In genomic region chr9:33289936-33290246, GRCh38 we compare ENCODE assay signal across 8 cellular contexts. TPM values are rescaled to one million over a fixed set of nuclear protein-coding genes. Genes with fewer than 3 reads are reported as not detected.
DNase-seq lines count a peak whose midpoint lies in the region; ATAC-seq lines count a peak whose summit lies in the region.

No MANE protein-coding gene starts in this region.

- H3K27me3 Mint-ChIP-seq in activated CD8-positive, alpha-beta memory T cell treated with anti-CD3 and anti-CD28 coated beads, Interleukin-2, amount 10 ng/mL, durations not matched to agents 7 days and 5 days: peaks cover 2% of the 10 kb centered on the region
- no peaks in the 10 kb centered on the region for H3K27me3 Mint-ChIP-seq in activated T-helper 1 cell treated with anti-CD3 and anti-CD28 coated beads, Interleukin-12 subunit alpha, Interleukin-12 subunit beta, Interleukin-2, Interleukin-4 antibody, amounts not matched to agents 30 ng/mL and 10 ng/mL and 1 ng/mL, durations not matched to agents 14 hours and 24 hours and 36 hours (ENCODE audit: insufficient read depth)

- no peaks in the 10 kb centered on the region for H3K9me3 ChIP-seq in stomach smooth muscle (ENCODE audit: control insufficient read depth in 2 of 2, low read length in 2 of 2)

- peak overlapping the region; percentile 99 for H3K27ac ChIP-seq in stomach smooth muscle (ENCODE audit: low read length)

- H3K36me3 Mint-ChIP-seq in activated CD8-positive, alpha-beta memory T cell treated with anti-CD3 and anti-CD28 coated beads, Interleukin-2, amount 10 ng/mL, durations not matched to agents 7 days and 5 days: peaks cover 40% of the 10 kb centered on the region
- peaks cover 25% of the 10 kb centered on the region for H3K36me3 Mint-ChIP-seq in activated T-helper 1 cell treated with anti-CD3 and anti-CD28 coated beads, Interleukin-12 subunit alpha, Interleukin-12 subunit beta, Interleukin-2, Interleukin-4 antibody, amounts not matched to agents 30 ng/mL and 10 ng/mL and 1 ng/mL, durations not matched to agents 14 hours and 24 hours and 36 hours (ENCODE audit: low read depth)

- H3K9me3 Mint-ChIP-seq in activated CD8-positive, alpha-beta memory T cell treated with anti-CD3 and anti-CD28 coated beads, Interleukin-2, amount 10 ng/mL, durations not matched to agents 7 days and 5 days (ENCODE audit: low read depth): no peaks in the 10 kb centered on the region
- no peaks in the 10 kb centered on the region for H3K9me3 Mint-ChIP-seq in activated T-helper 1 cell treated with anti-CD3 and anti-CD28 coated beads, Interleukin-12 subunit alpha, Interleukin-12 subunit beta, Interleukin-2, Interleukin-4 antibody, amounts not matched to agents 30 ng/mL and 10 ng/mL and 1 ng/mL, durations not matched to agents 14 hours and 24 hours and 36 hours

- H3K4me3 ChIP-seq in iPS-11a (ENCODE audit: low read depth, low read length) (peak overlapping the region; percentile 97), stomach smooth muscle (ENCODE audit: low read length in 2 of 2) (peak overlapping the region; percentile 99)

- no peak for DNase-seq in activated CD8-positive, alpha-beta memory T cell treated with anti-CD3 and anti-CD28 coated beads, Interleukin-2, amount 10 ng/mL, durations not matched to agents 7 days and 5 days
- no peak for DNase-seq in activated CD8-positive, alpha-beta memory T cell treated with anti-CD3 and anti-CD28 coated beads for 24 hours
- no peak for DNase-seq in activated T-helper 1 cell treated with anti-CD3 and anti-CD28 coated beads, Interleukin-12 subunit alpha, Interleukin-12 subunit beta, Interleukin-2, Interleukin-4 antibody, amounts not matched to agents 30 ng/mL and 10 ng/mL and 1 ng/mL, durations not matched to agents 14 hours and 24 hours and 36 hours (ENCODE audit: low spot score)
- no peak for DNase-seq in NOMO-1 (lab: John Stamatoyannopoulos, UW; ENCODE audit: unreplicated experiment in 2 of 2)
- DNase-seq in NCI-H526 treated with DMSO at 0.1 percent for 48 hours (lab: John Stamatoyannopoulos, UW): no peak
- DNase-seq in midbrain (lab: John Stamatoyannopoulos, UW): no peak

- intact Hi-C loops in activated T-helper 1 cell treated with anti-CD3 and anti-CD28 coated beads, Interleukin-12 subunit alpha, Interleukin-12 subunit beta, Interleukin-2, Interleukin-4 antibody, amounts not matched to agents 30 ng/mL and 10 ng/mL and 1 ng/mL, durations not matched to agents 14 hours and 24 hours and 36 hours (cut with micrococcal nuclease): loop anchor here (1.0 to 5.0 kb wide), 12 partner anchors 16 to 759 kb away; partner anchors contain the start of genes APTX, B4GALT1, BAG1 and DNAJA1

- peaks cover 57% of the 10 kb centered on the region for H3K4me1 Mint-ChIP-seq in activated CD8-positive, alpha-beta memory T cell treated with anti-CD3 and anti-CD28 coated beads, Interleukin-2, amount 10 ng/mL, durations not matched to agents 7 days and 5 days
- peaks cover 50% of the 10 kb centered on the region for H3K4me1 Mint-ChIP-seq in activated T-helper 1 cell treated with anti-CD3 and anti-CD28 coated beads, Interleukin-12 subunit alpha, Interleukin-12 subunit beta, Interleukin-2, Interleukin-4 antibody, amounts not matched to agents 30 ng/mL and 10 ng/mL and 1 ng/mL, durations not matched to agents 14 hours and 24 hours and 36 hours (ENCODE audit: low read depth)

- peak overlapping the region; percentile 99 to 100 for H3K9ac ChIP-seq in stomach smooth muscle (ENCODE audit: low read length in 2 of 2)

- ATAC-seq in activated CD8-positive, alpha-beta memory T cell treated with anti-CD3 and anti-CD28 coated beads, Interleukin-2, amount 10 ng/mL, durations not matched to agents 7 days and 5 days: no peak

- peak overlapping the region; percentile 100 for H3K27ac Mint-ChIP-seq in activated CD8-positive, alpha-beta memory T cell treated with anti-CD3 and anti-CD28 coated beads, Interleukin-2, amount 10 ng/mL, durations not matched to agents 7 days and 5 days
- peak overlapping the region; percentile 100 for H3K27ac Mint-ChIP-seq in activated T-helper 1 cell treated with anti-CD3 and anti-CD28 coated beads, Interleukin-12 subunit alpha, Interleukin-12 subunit beta, Interleukin-2, Interleukin-4 antibody, amounts not matched to agents 30 ng/mL and 10 ng/mL and 1 ng/mL, durations not matched to agents 14 hours and 24 hours and 36 hours

- peaks cover 9 to 10% of the 10 kb centered on the region in 2 donors for H3K36me3 ChIP-seq in stomach smooth muscle (ENCODE audit: control insufficient read depth in 2 of 2, insufficient read depth in 2 of 2, low read length in 2 of 2)

- no peaks in the 10 kb centered on the region for H3K27me3 ChIP-seq in stomach smooth muscle (ENCODE audit: control insufficient read depth in 1 of 2, insufficient read depth in 2 of 2, low read length in 2 of 2)

- CTCF ChIA-PET in activated CD8-positive, alpha-beta memory T cell treated with anti-CD3 and anti-CD28 coated beads, Interleukin-2, amount 10 ng/mL, durations not matched to agents 7 days and 5 days (lab: Charles Lee): interaction anchor here (0.6 to 1.1 kb wide), 10 partner anchors 11 to 524 kb away, joined by 3 to 11 read pairs (median 3); partner anchors contain the start of genes BAG1 and CHMP5

- peak overlapping the region; percentile 98 for H3K4me3 Mint-ChIP-seq in activated CD8-positive, alpha-beta memory T cell treated with anti-CD3 and anti-CD28 coated beads, Interleukin-2, amount 10 ng/mL, durations not matched to agents 7 days and 5 days
- H3K4me3 Mint-ChIP-seq in activated T-helper 1 cell treated with anti-CD3 and anti-CD28 coated beads, Interleukin-12 subunit alpha, Interleukin-12 subunit beta, Interleukin-2, Interleukin-4 antibody, amounts not matched to agents 30 ng/mL and 10 ng/mL and 1 ng/mL, durations not matched to agents 14 hours and 24 hours and 36 hours: peak overlapping the region; percentile 93

- H3K4me1 ChIP-seq in stomach smooth muscle (ENCODE audit: control insufficient read depth, insufficient read depth, low read length): peaks cover 37% of the 10 kb centered on the region

RNA-seq across cellular contexts. Expression of gene NFX1, which starts 0.4 kb away (rescaled TPM):
- 10 to 100 TPM; 46.3 to 48.1 TPM for total RNA-seq in activated CD8-positive, alpha-beta memory T cell treated with anti-CD3 and anti-CD28 coated beads, Interleukin-2, amount 10 ng/mL, durations not matched to agents 7 days and 5 days
- total RNA-seq in activated T-helper 1 cell treated with anti-CD3 and anti-CD28 coated beads, Interleukin-12 subunit alpha, Interleukin-12 subunit beta, Interleukin-2, Interleukin-4 antibody, amounts not matched to agents 30 ng/mL and 10 ng/mL and 1 ng/mL, durations not matched to agents 14 hours and 24 hours and 36 hours: 36.2 and 37.6 TPM in 2 replicates

RNA-seq across cellular contexts. Expression of gene CHMP5, which starts 25.0 kb away (rescaled TPM):
- total RNA-seq in activated CD8-positive, alpha-beta memory T cell treated with anti-CD3 and anti-CD28 coated beads, Interleukin-2, amount 10 ng/mL, durations not matched to agents 7 days and 5 days: 100 to 1,000 TPM; 114 to 130 TPM
- total RNA-seq in activated T-helper 1 cell treated with anti-CD3 and anti-CD28 coated beads, Interleukin-12 subunit alpha, Interleukin-12 subunit beta, Interleukin-2, Interleukin-4 antibody, amounts not matched to agents 30 ng/mL and 10 ng/mL and 1 ng/mL, durations not matched to agents 14 hours and 24 hours and 36 hours: 70.7 and 76.7 TPM in 2 replicates

RNA-seq across cellular contexts. Expression of gene BAG1, which starts 25.4 kb away (rescaled TPM):
- total RNA-seq in activated CD8-positive, alpha-beta memory T cell treated with anti-CD3 and anti-CD28 coated beads, Interleukin-2, amount 10 ng/mL, durations not matched to agents 7 days and 5 days: 10 to 100 TPM; 74.9 to 81.0 TPM
- total RNA-seq in activated T-helper 1 cell treated with anti-CD3 and anti-CD28 coated beads, Interleukin-12 subunit alpha, Interleukin-12 subunit beta, Interleukin-2, Interleukin-4 antibody, amounts not matched to agents 30 ng/mL and 10 ng/mL and 1 ng/mL, durations not matched to agents 14 hours and 24 hours and 36 hours: 75.0 and 78.2 TPM in 2 replicates

RNA-seq across cellular contexts. Expression of gene SPINK4, which starts 49.9 kb away (rescaled TPM):
- total RNA-seq in activated CD8-positive, alpha-beta memory T cell treated with anti-CD3 and anti-CD28 coated beads, Interleukin-2, amount 10 ng/mL, durations not matched to agents 7 days and 5 days: not detected
- not detected in 2 replicates for total RNA-seq in activated T-helper 1 cell treated with anti-CD3 and anti-CD28 coated beads, Interleukin-12 subunit alpha, Interleukin-12 subunit beta, Interleukin-2, Interleukin-4 antibody, amounts not matched to agents 30 ng/mL and 10 ng/mL and 1 ng/mL, durations not matched to agents 14 hours and 24 hours and 36 hours
